8 cellular contexts compared by ENCODE assay signal in genomic region chr1:201154389-201155165, GRCh38. TPM values are rescaled to one million over a fixed set of nuclear protein-coding genes. Genes with fewer than 3 reads are reported as not detected.
DNase-seq lines count a peak whose midpoint lies in the region; ATAC-seq, FAIRE-seq and TF ChIP-seq lines count a peak whose summit lies in the region.

Gene TMEM9, minus strand, starts transcription at chr1:201154474. Its CDS starts 551 bp downstream, at chr1:201153923.

- TF ChIP-seq POLR2A in GM12891 (IDR thresholded peaks at IDR 0.05; ENCODE audit: low read depth, low read length) (no peak), adrenal gland (IDR thresholded peaks at IDR 0.05) (peak in 1 of 2 donors; percentile 51), heart left ventricle (IDR thresholded peaks at IDR 0.05) (no peak), transverse colon (IDR thresholded peaks at IDR 0.05) (no peak)

- H3K9me3 ChIP-seq in adrenal gland (replicated peaks in 1 of 3), result no peaks in the 10 kb centered on the region
- H3K9me3 ChIP-seq in heart left ventricle, result no peaks in the 10 kb centered on the region
- H3K9me3 ChIP-seq in transverse colon, result no peaks in the 10 kb centered on the region

- intact Hi-C loops in T-helper 1 cell treated with Interleukin-12 subunit alpha and Interleukin-12 subunit beta and Interleukin-4 antibody, amounts not matched to agents 30 ng/mL and 1 ng/mL, for 36 hours (cut with micrococcal nuclease), result loop anchor here (1.0 to 5.0 kb wide), 8 partner anchors 16 to 675 kb away; partner anchors contain the start of genes DDX59, IPO9, KIF14 and KIF21B
- intact Hi-C loops in adrenal gland (cut with DNase I), result no loop called here
- intact Hi-C loops in heart left ventricle (cut with DNase I), result loop anchor here in 2 of 10 donors (1.0 to 10.0 kb wide), 3 partner anchors 16 to 70 kb away; no protein-coding TSS in a partner anchor
- intact Hi-C loops in transverse colon (cut with DNase I; ENCODE audit: low total_unique reads), result no loop called here

- H3K27me3 ChIP-seq in adrenal gland, result no peaks in the 10 kb centered on the region
- H3K27me3 ChIP-seq in heart left ventricle, result no peaks in the 10 kb centered on the region
- H3K27me3 ChIP-seq in transverse colon, result no peaks in the 10 kb centered on the region

- H3K36me3 ChIP-seq in adrenal gland (replicated peaks in 1 of 2) (peaks cover 0 to 16% of the 10 kb centered on the region in 2 donors), heart left ventricle (peaks cover 0 to 26% (median 18%) of the 10 kb centered on the region in 9 donors), transverse colon (peaks cover 0 to 2% (median 0%) of the 10 kb centered on the region in 4 donors)

- FAIRE-seq in GM12891 (lab: Jason Lieb, UNC), result peak; percentile 72

- no peak for TF ChIP-seq EP300 in transverse colon (IDR thresholded peaks at IDR 0.05; ENCODE audit: low read depth)

- peak within 1 kb of the TSS; percentile 14 to 71 (median 69) for H3K4me3 ChIP-seq in adrenal gland
- H3K4me3 ChIP-seq in heart left ventricle, result peak within 1 kb of the TSS; percentile 78 to 100 (median 90)
- H3K4me3 ChIP-seq in transverse colon, result peak within 1 kb of the TSS; percentile 74 to 85 (median 80)

- in situ Hi-C loops in transverse colon (cut with MboI; ENCODE audit: low pct_ligation_motif_present in 1 of 4, low pct_unique_long_range_greater_than_20kb in 1 of 4, low sequenced_read_pairs in 3 of 4), result no loop called here

- DNase-seq in GM12891 (ENCODE audit: insufficient read length, low spot score) (peak; percentile 96), NCI-H1694 (lab: John Stamatoyannopoulos, UW) (peak; percentile 98), adrenal gland (peak; percentile 97 to 99 (median 98)), heart left ventricle (peak; percentile 96 to 99 (median 98)), pons (ENCODE audit: low spot score) (peak; percentile 97), transverse colon (peak; percentile 98)

- H3K27ac ChIP-seq in adrenal gland, result peak within 1 kb of the TSS in 3 of 5 donors; percentile 49 to 75 (median 73)
- peak within 1 kb of the TSS in 11 of 12 donors; percentile 6 to 83 (median 63) for H3K27ac ChIP-seq in heart left ventricle
- peak within 1 kb of the TSS; percentile 74 to 85 (median 82) for H3K27ac ChIP-seq in transverse colon

- TF ChIP-seq CTCF in adrenal gland (IDR thresholded peaks at IDR 0.05) (no peak), heart left ventricle (IDR thresholded peaks at IDR 0.05) (no peak), transverse colon (IDR thresholded peaks at IDR 0.05) (no peak)

- peak; percentile 98 for ATAC-seq in HG02885 (IDR thresholded peaks at IDR 0.05; ENCODE audit: poor library complexity, unreplicated experiment)
- peak; percentile 96 to 99 (median 98) for ATAC-seq in heart left ventricle

- H3K4me1 ChIP-seq in adrenal gland (replicated peaks in 1 of 2), result peaks cover 7 to 20% of the 10 kb centered on the region in 2 donors
- H3K4me1 ChIP-seq in heart left ventricle, result peaks cover 0 to 20% (median 13%) of the 10 kb centered on the region in 12 donors
- peaks cover 6 to 20% (median 13%) of the 10 kb centered on the region in 4 donors for H3K4me1 ChIP-seq in transverse colon

- WGBS in adrenal gland, 4 donors, result 9 to 19% (median 12%) methylated on average over 15 to 31 of the region's 31 CpGs
- 7 to 14% (median 11%) methylated on average over 26 to 31 of the region's 31 CpGs for WGBS in heart left ventricle, 4 donors
- 0 to 12% methylated on average over 2 to 22 of the region's 31 CpGs for WGBS in transverse colon (ENCODE audit: low coverage in 1 of 2), 2 donors

TF ChIP-seq in GM12891, 5 proteins besides CTCF, POLR2A, EP300 and RAD21:
- TF ChIP-seq POLR2AphosphoS5 (IDR thresholded peaks at IDR 0.05; ENCODE audit: low read depth, low read length) (no peak), POU2F2 (IDR thresholded peaks at IDR 0.05; ENCODE audit: low read depth, low read length) (no peak), TAF1 (IDR thresholded peaks at IDR 0.05; ENCODE audit: low read depth, low read length) (no peak), SPI1 (IDR thresholded peaks at IDR 0.05; ENCODE audit: low read depth, low read length) (no peak), PAX5 (IDR thresholded peaks at IDR 0.05; ENCODE audit: insufficient read depth, low read length, severe bottlenecking) (no peak)

RNA-seq across cellular contexts. Expression of gene TMEM9, which starts in this region (rescaled TPM):
- 29.8 TPM for polyA plus RNA-seq in GM12891 (2012; ENCODE audit: low read depth, missing spikeins)
- 12.5 and 16.1 TPM in 2 replicates for total RNA-seq in T-helper 1 cell treated with Interleukin-12 subunit alpha and Interleukin-12 subunit beta and Interleukin-4 antibody, amounts not matched to agents 30 ng/mL and 1 ng/mL, for 36 hours
- total RNA-seq in adrenal gland (100 to 1,000 TPM in 7 of 8 donors, 10 to 100 TPM in 1; 99.0 to 219 (median 133) TPM), heart left ventricle (10 to 100 TPM; 22.6 to 35.9 (median 29.3) TPM), transverse colon (10 to 100 TPM in 3 of 4 donors, 1 to 10 TPM in 1; 6.7 to 35.4 (median 29.4) TPM)
- polyA plus RNA-seq in adrenal gland (100 to 1,000 TPM in 2 of 3 donors, 10 to 100 TPM in 1; 78.5 to 115 (median 100) TPM), heart left ventricle (10 to 100 TPM; 22.4 to 42.9 TPM)

Comparison
In these comparisons a context has a peak if more than half of its experiments do, and no peak if none do; other contexts are left out.
1. Peak in every context shown above with its lines: DNase-seq, ATAC-seq, H3K4me3 ChIP-seq and H3K27ac ChIP-seq.